ENCODE assay signal across 8 cellular contexts in genomic region chr18:67417864-67418523, GRCh38.
DNase-seq lines count a peak whose midpoint lies in the region; ATAC-seq and TF ChIP-seq lines count a peak whose summit lies in the region.

No MANE protein-coding gene starts in this region.

- no peaks in the 10 kb centered on the region for H3K27me3 Mint-ChIP-seq in activated naive CD8-positive, alpha-beta T cell treated with anti-CD3 and anti-CD28 coated beads for 36 hours

- H3K9me3 ChIP-seq in BE2C, result no peaks in the 10 kb centered on the region

- no peaks in the 10 kb centered on the region for H3K36me3 ChIP-seq in BE2C

- peaks cover 7% of the 10 kb centered on the region for H3K4me1 Mint-ChIP-seq in activated naive CD8-positive, alpha-beta T cell treated with anti-CD3 and anti-CD28 coated beads for 36 hours

- no peaks in the 10 kb centered on the region for H3K4me1 ChIP-seq in BE2C

- H3K4me3 ChIP-seq in BE2C (ENCODE audit: low read depth, low read length), result no peak overlapping the region

- no peaks in the 10 kb centered on the region for H3K27me3 ChIP-seq in BE2C

- peak overlapping the region; percentile 44 for H3K4me3 Mint-ChIP-seq in activated naive CD8-positive, alpha-beta T cell treated with anti-CD3 and anti-CD28 coated beads for 36 hours

- H3K36me3 Mint-ChIP-seq in activated naive CD8-positive, alpha-beta T cell treated with anti-CD3 and anti-CD28 coated beads for 36 hours, result no peaks in the 10 kb centered on the region

- peak overlapping the region; percentile 73 for H3K27ac Mint-ChIP-seq in activated naive CD8-positive, alpha-beta T cell treated with anti-CD3 and anti-CD28 coated beads for 36 hours

- peaks cover 2% of the 10 kb centered on the region for H3K9me3 Mint-ChIP-seq in activated naive CD8-positive, alpha-beta T cell treated with anti-CD3 and anti-CD28 coated beads for 36 hours

- no peak for TF ChIP-seq CTCF in BE2C (IDR thresholded peaks at IDR 0.05; ENCODE audit: low read depth, low read length)

- DNase-seq in activated CD4-positive, CD25-positive, alpha-beta regulatory T cell (lab: John Stamatoyannopoulos, UW), result no peak
- DNase-seq in NCI-H146 treated with DMSO at 0.1 percent for 48 hours (lab: John Stamatoyannopoulos, UW; ENCODE audit: unreplicated experiment), result peak; percentile 36
- DNase-seq in activated naive CD8-positive, alpha-beta T cell treated with anti-CD3 and anti-CD28 coated beads for 36 hours, result peak; percentile 7
- peak; percentile 44 for DNase-seq in left lobe of liver (ENCODE audit: low spot score)
- DNase-seq in OCI-M2 (lab: John Stamatoyannopoulos, UW; ENCODE audit: unreplicated experiment), result no peak
- DNase-seq in BE2C, result no peak

- ATAC-seq in activated CD4-positive, CD25-positive, alpha-beta regulatory T cell treated with anti-CD3 and anti-CD28 coated beads, Interleukin-2, amount 50 U/mL, for 24 hours, result peak; percentile 80 to 90
- peak; percentile 97 for ATAC-seq in HG02610 (IDR thresholded peaks at IDR 0.05; ENCODE audit: unreplicated experiment)
- peak; percentile 100 for ATAC-seq in left lobe of liver

Comparison
In these comparisons a context has a peak if more than half of its experiments do, and no peak if none do; other contexts are left out.
1. DNase-seq: peak in NCI-H146 treated with DMSO at 0.1 percent for 48 hours (single experiment), activated naive CD8-positive, alpha-beta T cell treated with anti-CD3 and anti-CD28 coated beads for 36 hours (single experiment) and left lobe of liver (single experiment); none in activated CD4-positive, CD25-positive, alpha-beta regulatory T cell (0 of 4), OCI-M2 (single experiment) and BE2C (single experiment).
2. Peak in every context shown above with its lines, with median percentiles within 50 percentile points of each other: ATAC-seq.